Comparison of ENCODE assay signal across 1 cellular context in genomic region chr13:80039000-80039399, GRCh38.
TF ChIP-seq lines count a peak whose summit lies in the region.

No MANE protein-coding gene starts in this region.

TF ChIP-seq in GM12878, 131 proteins besides CTCF, POLR2A, EP300 and RAD21 (continued from another document):
- TF ChIP-seq FOXM1 (IDR thresholded peaks at IDR 0.05; ENCODE audit: low read depth, low read length) (no peak), MYC (IDR thresholded peaks at IDR 0.05; ENCODE audit: insufficient read depth, insufficient read length, insufficient replicate concordance, low read length, severe bottlenecking) (no peak), DPF2 (IDR thresholded peaks at IDR 0.05) (0 out of 2 replicates have a peak, but pooled peaks have one; percentile 32), NBN (IDR thresholded peaks at IDR 0.05) (0 out of 2 replicates have a peak, but pooled peaks have one; percentile 25), ATF7 (IDR thresholded peaks at IDR 0.05; ENCODE audit: low read depth) (no peak), CBFB (IDR thresholded peaks at IDR 0.05; ENCODE audit: low read depth) (no peak), ZBED1 (IDR thresholded peaks at IDR 0.05; ENCODE audit: borderline replicate concordance) (no peak), SIN3A (IDR thresholded peaks at IDR 0.05; ENCODE audit: low read depth, low read length) (no peak), NR2C1 (IDR thresholded peaks at IDR 0.05) (no peak), SMC3 (IDR thresholded peaks at IDR 0.05; ENCODE audit: borderline replicate concordance, low read length) (no peak), SIX5 (IDR thresholded peaks at IDR 0.05; ENCODE audit: low read depth, low read length, severe bottlenecking) (no peak), SREBF2 (IDR thresholded peaks at IDR 0.05; ENCODE audit: low read length) (no peak), CREM (IDR thresholded peaks at IDR 0.05; ENCODE audit: low read depth) (0 out of 2 replicates have a peak, but pooled peaks have one; percentile 15), MTA2 (IDR thresholded peaks at IDR 0.05; ENCODE audit: low read depth) (no peak), ETV6 (conservative IDR thresholded peaks at IDR 0.05 in 1 of 2, IDR thresholded peaks at IDR 0.05 in 1 of 2; ENCODE audit: borderline replicate concordance in 1 of 2, low read depth in 1 of 2) (peak in 1 of 2 experiments; percentile 61; a peak in 1 of 4 replicates), IKZF2 (IDR thresholded peaks at IDR 0.05) (peak; percentile 36 to 67; a peak in 2 of 4 replicates), SP1 (IDR thresholded peaks at IDR 0.05; ENCODE audit: low read depth, low read length) (no peak), POU2F2 (IDR thresholded peaks at IDR 0.05; ENCODE audit: borderline replicate concordance, low read depth, low read length) (no peak), SUZ12 (IDR thresholded peaks at IDR 0.05; ENCODE audit: unreplicated experiment) (no peak), MTA3 (IDR thresholded peaks at IDR 0.05; ENCODE audit: borderline replicate concordance, low read length) (no peak), PAX5 (IDR thresholded peaks at IDR 0.05; ENCODE audit: borderline replicate concordance, low read depth, low read length) (no peak), BCL11A (IDR thresholded peaks at IDR 0.05; ENCODE audit: low read depth, low read length) (peak; percentile 34; the same call in 1 of the 2 replicates), TCF3 (IDR thresholded peaks at IDR 0.05; ENCODE audit: borderline replicate concordance, insufficient read depth, low read depth, low read length) (no peak), NFXL1 (IDR thresholded peaks at IDR 0.05; ENCODE audit: borderline replicate concordance) (no peak), SPI1 (IDR thresholded peaks at IDR 0.05; ENCODE audit: borderline replicate concordance, insufficient read depth, low read depth, low read length) (peak; percentile 91), EED (IDR thresholded peaks at IDR 0.05; ENCODE audit: low read depth) (peak; percentile 52; the same call in 1 of the 2 replicates), IKZF1 (conservative IDR thresholded peaks at IDR 0.05) (peak; percentile 59)
- TF ChIP-seq, protein P1, sequence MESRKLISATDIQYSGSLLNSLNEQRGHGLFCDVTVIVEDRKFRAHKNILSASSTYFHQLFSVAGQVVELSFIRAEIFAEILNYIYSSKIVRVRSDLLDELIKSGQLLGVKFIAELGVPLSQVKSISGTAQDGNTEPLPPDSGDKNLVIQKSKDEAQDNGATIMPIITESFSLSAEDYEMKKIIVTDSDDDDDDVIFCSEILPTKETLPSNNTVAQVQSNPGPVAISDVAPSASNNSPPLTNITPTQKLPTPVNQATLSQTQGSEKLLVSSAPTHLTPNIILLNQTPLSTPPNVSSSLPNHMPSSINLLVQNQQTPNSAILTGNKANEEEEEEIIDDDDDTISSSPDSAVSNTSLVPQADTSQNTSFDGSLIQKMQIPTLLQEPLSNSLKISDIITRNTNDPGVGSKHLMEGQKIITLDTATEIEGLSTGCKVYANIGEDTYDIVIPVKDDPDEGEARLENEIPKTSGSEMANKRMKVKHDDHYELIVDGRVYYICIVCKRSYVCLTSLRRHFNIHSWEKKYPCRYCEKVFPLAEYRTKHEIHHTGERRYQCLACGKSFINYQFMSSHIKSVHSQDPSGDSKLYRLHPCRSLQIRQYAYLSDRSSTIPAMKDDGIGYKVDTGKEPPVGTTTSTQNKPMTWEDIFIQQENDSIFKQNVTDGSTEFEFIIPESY (IDR thresholded peaks at IDR 0.05), result no peak
- TF ChIP-seq, protein P2, sequence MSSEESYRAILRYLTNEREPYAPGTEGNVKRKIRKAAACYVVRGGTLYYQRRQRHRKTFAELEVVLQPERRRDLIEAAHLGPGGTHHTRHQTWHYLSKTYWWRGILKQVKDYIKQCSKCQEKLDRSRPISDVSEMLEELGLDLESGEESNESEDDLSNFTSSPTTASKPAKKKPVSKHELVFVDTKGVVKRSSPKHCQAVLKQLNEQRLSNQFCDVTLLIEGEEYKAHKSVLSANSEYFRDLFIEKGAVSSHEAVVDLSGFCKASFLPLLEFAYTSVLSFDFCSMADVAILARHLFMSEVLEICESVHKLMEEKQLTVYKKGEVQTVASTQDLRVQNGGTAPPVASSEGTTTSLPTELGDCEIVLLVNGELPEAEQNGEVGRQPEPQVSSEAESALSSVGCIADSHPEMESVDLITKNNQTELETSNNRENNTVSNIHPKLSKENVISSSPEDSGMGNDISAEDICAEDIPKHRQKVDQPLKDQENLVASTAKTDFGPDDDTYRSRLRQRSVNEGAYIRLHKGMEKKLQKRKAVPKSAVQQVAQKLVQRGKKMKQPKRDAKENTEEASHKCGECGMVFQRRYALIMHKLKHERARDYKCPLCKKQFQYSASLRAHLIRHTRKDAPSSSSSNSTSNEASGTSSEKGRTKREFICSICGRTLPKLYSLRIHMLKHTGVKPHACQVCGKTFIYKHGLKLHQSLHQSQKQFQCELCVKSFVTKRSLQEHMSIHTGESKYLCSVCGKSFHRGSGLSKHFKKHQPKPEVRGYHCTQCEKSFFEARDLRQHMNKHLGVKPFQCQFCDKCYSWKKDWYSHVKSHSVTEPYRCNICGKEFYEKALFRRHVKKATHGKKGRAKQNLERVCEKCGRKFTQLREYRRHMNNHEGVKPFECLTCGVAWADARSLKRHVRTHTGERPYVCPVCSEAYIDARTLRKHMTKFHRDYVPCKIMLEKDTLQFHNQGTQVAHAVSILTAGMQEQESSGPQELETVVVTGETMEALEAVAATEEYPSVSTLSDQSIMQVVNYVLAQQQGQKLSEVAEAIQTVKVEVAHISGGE (CRISPR knock-in tag; IDR thresholded peaks at IDR 0.05), result no peak
- TF ChIP-seq, protein P3, sequence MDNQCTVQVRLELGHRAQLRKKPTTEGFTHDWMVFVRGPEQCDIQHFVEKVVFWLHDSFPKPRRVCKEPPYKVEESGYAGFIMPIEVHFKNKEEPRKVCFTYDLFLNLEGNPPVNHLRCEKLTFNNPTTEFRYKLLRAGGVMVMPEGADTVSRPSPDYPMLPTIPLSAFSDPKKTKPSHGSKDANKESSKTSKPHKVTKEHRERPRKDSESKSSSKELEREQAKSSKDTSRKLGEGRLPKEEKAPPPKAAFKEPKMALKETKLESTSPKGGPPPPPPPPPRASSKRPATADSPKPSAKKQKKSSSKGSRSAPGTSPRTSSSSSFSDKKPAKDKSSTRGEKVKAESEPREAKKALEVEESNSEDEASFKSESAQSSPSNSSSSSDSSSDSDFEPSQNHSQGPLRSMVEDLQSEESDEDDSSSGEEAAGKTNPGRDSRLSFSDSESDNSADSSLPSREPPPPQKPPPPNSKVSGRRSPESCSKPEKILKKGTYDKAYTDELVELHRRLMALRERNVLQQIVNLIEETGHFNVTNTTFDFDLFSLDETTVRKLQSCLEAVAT (IDR thresholded peaks at IDR 0.05), result 0 out of 2 replicates have a peak, but pooled peaks have one; percentile 19
- TF ChIP-seq, protein P4, sequence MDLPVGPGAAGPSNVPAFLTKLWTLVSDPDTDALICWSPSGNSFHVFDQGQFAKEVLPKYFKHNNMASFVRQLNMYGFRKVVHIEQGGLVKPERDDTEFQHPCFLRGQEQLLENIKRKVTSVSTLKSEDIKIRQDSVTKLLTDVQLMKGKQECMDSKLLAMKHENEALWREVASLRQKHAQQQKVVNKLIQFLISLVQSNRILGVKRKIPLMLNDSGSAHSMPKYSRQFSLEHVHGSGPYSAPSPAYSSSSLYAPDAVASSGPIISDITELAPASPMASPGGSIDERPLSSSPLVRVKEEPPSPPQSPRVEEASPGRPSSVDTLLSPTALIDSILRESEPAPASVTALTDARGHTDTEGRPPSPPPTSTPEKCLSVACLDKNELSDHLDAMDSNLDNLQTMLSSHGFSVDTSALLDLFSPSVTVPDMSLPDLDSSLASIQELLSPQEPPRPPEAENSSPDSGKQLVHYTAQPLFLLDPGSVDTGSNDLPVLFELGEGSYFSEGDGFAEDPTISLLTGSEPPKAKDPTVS (IDR thresholded peaks at IDR 0.05; ENCODE audit: low read depth, low read length), result no peak
- TF ChIP-seq, protein P5, sequence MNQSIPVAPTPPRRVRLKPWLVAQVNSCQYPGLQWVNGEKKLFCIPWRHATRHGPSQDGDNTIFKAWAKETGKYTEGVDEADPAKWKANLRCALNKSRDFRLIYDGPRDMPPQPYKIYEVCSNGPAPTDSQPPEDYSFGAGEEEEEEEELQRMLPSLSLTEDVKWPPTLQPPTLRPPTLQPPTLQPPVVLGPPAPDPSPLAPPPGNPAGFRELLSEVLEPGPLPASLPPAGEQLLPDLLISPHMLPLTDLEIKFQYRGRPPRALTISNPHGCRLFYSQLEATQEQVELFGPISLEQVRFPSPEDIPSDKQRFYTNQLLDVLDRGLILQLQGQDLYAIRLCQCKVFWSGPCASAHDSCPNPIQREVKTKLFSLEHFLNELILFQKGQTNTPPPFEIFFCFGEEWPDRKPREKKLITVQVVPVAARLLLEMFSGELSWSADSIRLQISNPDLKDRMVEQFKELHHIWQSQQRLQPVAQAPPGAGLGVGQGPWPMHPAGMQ (IDR thresholded peaks at IDR 0.05; ENCODE audit: borderline replicate concordance), result no peak
